ENCODE assay signal across 8 cellular contexts in genomic region chr19:6056801-6057650, GRCh38. TPM values are rescaled to one million over a fixed set of nuclear protein-coding genes. Genes with fewer than 3 reads are reported as not detected.
DNase-seq lines count a peak whose midpoint lies in the region; ATAC-seq, FAIRE-seq and TF ChIP-seq lines count a peak whose summit lies in the region.

No MANE protein-coding gene starts in this region.

- H3K56ac ChIP-seq in H1 (replicated peaks; ENCODE audit: insufficient read length, low read depth, low read length): no peak overlapping the region

- no peak overlapping the region for H3K14ac ChIP-seq in H1 (ENCODE audit: insufficient read length)

- WGBS in H1 (ENCODE audit: extremely low coverage in 1 of 2, insufficient coverage in 1 of 2, insufficient read length in 1 of 2, insufficient replicate concordance in 2 of 2, low coverage in 1 of 2, low lambda C conversion rate in 2 of 2, missing lambda C conversion rate in 1 of 2), 2 experiments: 89% methylated on average over 28 of the region's 28 CpGs; no CpG with 5 or more reads in 1 of the 2 experiments
- 80 to 87% methylated on average over 23 to 27 of the region's 28 CpGs for WGBS in mesodermal cell (ENCODE audit: insufficient coverage in 2 of 2), 2 experiments

- peaks cover 0 to 2% of the 10 kb centered on the region in 2 experiments for H4K20me1 ChIP-seq in H1 (replicated peaks in 1 of 2; ENCODE audit: control insufficient read depth in 1 of 2, insufficient read depth in 2 of 2, low read length in 2 of 2)

- H2BK12ac ChIP-seq in H1 (ENCODE audit: low read depth, low read length): peak overlapping the region; percentile 90; the same call in 1 of the 2 replicates

- no peak for FAIRE-seq in H1 (lab: Jason Lieb, UNC)

- peak overlapping the region; percentile 98 for H3K27ac ChIP-seq in RWPE2 (ENCODE audit: poor library complexity, severe bottlenecking)
- H3K27ac ChIP-seq in H1 (ENCODE audit: low read depth, low read length): no peak overlapping the region
- peak overlapping the region; percentile 79 for H3K27ac ChIP-seq in mesodermal cell (ENCODE audit: low read depth, low read length, severe bottlenecking)

- H3K9me3 ChIP-seq in RWPE2 (ENCODE audit: severe bottlenecking) (no peaks in the 10 kb centered on the region), H1 (ENCODE audit: insufficient read depth in 2 of 2, low read depth in 1 of 2, low read length in 1 of 2) (no peaks in the 10 kb centered on the region), mesodermal cell (ENCODE audit: control insufficient read depth, low read length) (no peaks in the 10 kb centered on the region)

- H4K5ac ChIP-seq in H1 (ENCODE audit: insufficient read length, low read depth, low read length): no peak overlapping the region

- H3K4me3 Mint-ChIP-seq in HFFc6 (peak overlapping the region; percentile 85), type B pancreatic cell (peak overlapping the region; percentile 41)

- no peaks in the 10 kb centered on the region for H3K27me3 ChIP-seq in RWPE2 (ENCODE audit: insufficient read depth, poor library complexity, severe bottlenecking)
- H3K27me3 ChIP-seq in H1 (replicated peaks in 1 of 4; ENCODE audit: control insufficient read depth in 3 of 4, extremely low read depth in 1 of 4, insufficient read depth in 3 of 4, low read length in 3 of 4): 0 out of 7 replicates have a peak, but pooled peaks cover 0 to 2% (median 0%) of the 10 kb centered on the region in 4 experiments

- no peak overlapping the region for H2BK120ac ChIP-seq in H1 (replicated peaks; ENCODE audit: low read depth, low read length)

- no peak overlapping the region for H2AFZ ChIP-seq in H1 (ENCODE audit: low read length)

- no peaks in the 10 kb centered on the region for H3K79me2 ChIP-seq in H1 (ENCODE audit: control insufficient read depth in 1 of 2, insufficient read depth in 2 of 2, low read length in 2 of 2)

- in situ Hi-C loops in ACHN (cut with HindIII; ENCODE audit: low pct_ligation_motif_present, low pct_unique_long_range_greater_than_20kb, low sequenced_read_pairs): no loop called here

- no peak overlapping the region for H3K18ac ChIP-seq in H1 (ENCODE audit: extremely low read depth, low read length)

- no peak overlapping the region for H3K4me3 ChIP-seq in RWPE2 (ENCODE audit: severe bottlenecking)
- H3K4me3 ChIP-seq in H1 (ENCODE audit: extremely low read depth in 1 of 4, insufficient read depth in 2 of 4, low read depth in 3 of 4, low read length in 4 of 4): no peak overlapping the region
- H3K4me3 ChIP-seq in mesodermal cell (ENCODE audit: extremely low read depth, insufficient read depth, low read length, poor library complexity, severe bottlenecking): no peak overlapping the region

- H2BK5ac ChIP-seq in H1 (ENCODE audit: low read depth, low read length): no peak overlapping the region

- peak; percentile 78 for DNase-seq in ACHN
- DNase-seq in HFFc6: peak; percentile 95
- peak; percentile 83 for DNase-seq in RWPE2 (ENCODE audit: low spot score)
- no peak for DNase-seq in H1 (ENCODE audit: low read depth in 1 of 2, low spot score in 2 of 2)
- peak; percentile 64 for DNase-seq in type B pancreatic cell (ENCODE audit: extremely low spot score, unreplicated experiment)
- DNase-seq in GM19238 (ENCODE audit: insufficient read length, low spot score): no peak

- no peak overlapping the region for H4K91ac ChIP-seq in H1 (replicated peaks; ENCODE audit: insufficient read length, low read length)

- 0 out of 2 replicates have a peak, but pooled peaks cover 2% of the 10 kb centered on the region for H3K23me2 ChIP-seq in H1 (ENCODE audit: low read depth, low read length)

- no peak overlapping the region for H3K4ac ChIP-seq in H1 (replicated peaks; ENCODE audit: insufficient read length, low read depth, low read length)

- no peak overlapping the region for H3K9ac ChIP-seq in H1 (replicated peaks in 1 of 4; ENCODE audit: extremely low read depth in 1 of 4, low read depth in 3 of 4, low read length in 3 of 4)

- H3K23ac ChIP-seq in H1 (ENCODE audit: insufficient read length): no peak overlapping the region

- no peak for TF ChIP-seq EP300 in H1 (IDR thresholded peaks at IDR 0.05; ENCODE audit: borderline replicate concordance in 1 of 2, low read depth in 2 of 2, low read length in 2 of 2)

- H3K36me3 ChIP-seq in RWPE2 (ENCODE audit: low read depth) (peaks cover 10% of the 10 kb centered on the region; the same call in 1 of the 2 replicates), H1 (ENCODE audit: control insufficient read depth in 2 of 4, insufficient read depth in 4 of 4, low read length in 3 of 4) (no peaks in the 10 kb centered on the region), mesodermal cell (ENCODE audit: control insufficient read depth, insufficient read depth, low read length) (no peaks in the 10 kb centered on the region)

- peak; percentile 75 for ATAC-seq in RWPE2 (ENCODE audit: low read depth)
- no peak for ATAC-seq in GM21423 (IDR thresholded peaks at IDR 0.05; ENCODE audit: unreplicated experiment)

- no peaks in the 10 kb centered on the region for H3K79me1 ChIP-seq in H1 (ENCODE audit: low read depth, low read length)

- H3K4me1 ChIP-seq in RWPE2 (ENCODE audit: insufficient read depth, poor library complexity, severe bottlenecking) (peaks cover 42% of the 10 kb centered on the region), H1 (replicated peaks in 1 of 4; ENCODE audit: control insufficient read depth in 3 of 4, insufficient read depth in 4 of 4, low read length in 3 of 4) (peaks cover 0 to 3% (median 0%) of the 10 kb centered on the region in 4 experiments; a peak in 1 of 7 replicates), mesodermal cell (ENCODE audit: control insufficient read depth, insufficient read depth, low read length, poor library complexity, severe bottlenecking) (peaks cover 22% of the 10 kb centered on the region)

- no peak for TF ChIP-seq POLR2A in H1 (IDR thresholded peaks at IDR 0.05; ENCODE audit: control extremely low read depth in 1 of 2, low read depth in 2 of 2, low read length in 2 of 2)

- no peak overlapping the region for H3K4me2 ChIP-seq in H1 (ENCODE audit: insufficient read depth in 1 of 2, low read depth in 2 of 2, low read length in 2 of 2)

- H3K4me1 Mint-ChIP-seq in HFFc6 (ENCODE audit: low read depth) (peaks cover 54% of the 10 kb centered on the region), type B pancreatic cell (ENCODE audit: unreplicated experiment) (peaks cover 30% of the 10 kb centered on the region)

- no peak overlapping the region; the same call in 1 of the 2 replicates for H2AK5ac ChIP-seq in H1 (ENCODE audit: low read depth, low read length)

- no peak overlapping the region for H2BK20ac ChIP-seq in H1 (ENCODE audit: low read length)

- no peak for TF ChIP-seq CTCF in HFFc6 (IDR thresholded peaks at IDR 0.05)
- no peak for TF ChIP-seq CTCF in RWPE2 (IDR thresholded peaks at IDR 0.05; ENCODE audit: poor library complexity, severe bottlenecking)
- TF ChIP-seq CTCF in H1 (IDR thresholded peaks at IDR 0.05; ENCODE audit: control extremely low read depth in 1 of 3, insufficient read depth in 1 of 3, low read depth in 1 of 3, low read length in 3 of 3): no peak
- TF ChIP-seq CTCF in type B pancreatic cell (conservative IDR thresholded peaks at IDR 0.05): no peak

- CTCF ChIA-PET in H1 (lab: Charles Lee; ENCODE audit: partially characterized antibody): interaction anchor here (0.8 to 1.8 kb wide), 4 partner anchors 9 to 64 kb away, joined by 3 to 6 read pairs (median 4); no protein-coding TSS in a partner anchor

- no peaks in the 10 kb centered on the region for H3K36me3 Mint-ChIP-seq in HFFc6 (ENCODE audit: low read depth)
- H3K36me3 Mint-ChIP-seq in type B pancreatic cell: peaks cover 3% of the 10 kb centered on the region

- no peak overlapping the region for H4K8ac ChIP-seq in H1 (ENCODE audit: extremely low read depth, insufficient read depth, low read length)

- H2BK15ac ChIP-seq in H1 (ENCODE audit: low read length): no peak overlapping the region

- H3K27ac Mint-ChIP-seq in HFFc6 (peak overlapping the region; percentile 100), type B pancreatic cell (peak overlapping the region; percentile 93)

- no peak for TF ChIP-seq RAD21 in H1 (IDR thresholded peaks at IDR 0.05 in 1 of 2, conservative IDR thresholded peaks at IDR 0.05 in 1 of 2; ENCODE audit: low read depth in 2 of 2, low read length in 2 of 2)

- POLR2A ChIA-PET in H1 (lab: Charles Lee; ENCODE audit: partially characterized antibody): interaction anchor here (0.6 kb wide), 1 partner anchor 351 kb away, joined by 3 read pairs; no protein-coding TSS in a partner anchor

- H3K9me3 Mint-ChIP-seq in HFFc6 (no peaks in the 10 kb centered on the region), type B pancreatic cell (no peaks in the 10 kb centered on the region)

- peaks cover 4% of the 10 kb centered on the region for H3K27me3 Mint-ChIP-seq in HFFc6 (ENCODE audit: insufficient read depth)
- no peaks in the 10 kb centered on the region for H3K27me3 Mint-ChIP-seq in type B pancreatic cell

TF ChIP-seq in H1, 55 proteins besides CTCF, POLR2A, EP300 and RAD21:
- TF ChIP-seq MAFK (IDR thresholded peaks at IDR 0.05; ENCODE audit: low read depth, low read length) (no peak), KDM4A (IDR thresholded peaks at IDR 0.05; ENCODE audit: low read depth, low read length, severe bottlenecking) (no peak), RNF2 (IDR thresholded peaks at IDR 0.05; ENCODE audit: borderline replicate concordance, low read depth, low read length, missing control alignments, poor library complexity, severe bottlenecking) (no peak), BRCA1 (IDR thresholded peaks at IDR 0.05; ENCODE audit: low read depth, low read length) (no peak), KDM1A (IDR thresholded peaks at IDR 0.05; ENCODE audit: borderline replicate concordance, low read length) (no peak), TAF7 (optimal IDR thresholded peaks at IDR 0.05; ENCODE audit: borderline replicate concordance, low read depth, low read length) (no peak), BCL11A (IDR thresholded peaks at IDR 0.05; ENCODE audit: low read depth in 2 of 2, low read length in 2 of 2) (no peak), ASH2L (IDR thresholded peaks at IDR 0.05; ENCODE audit: low read length) (no peak)

RNA-seq across cellular contexts. Expression of gene RFX2, which starts 53.3 kb away (rescaled TPM):
- 1 to 10 TPM; 6.3 to 9.5 (median 6.9) TPM for total RNA-seq in HFFc6 (2021; fragmentation: NEBNext Ultra II Directional; extraction: Animal tissue kit (Norgen Biotek cat#: 25700))
- 4.8 and 5.5 TPM in 2 replicates for total RNA-seq in H1 (2021; fragmentation: NEBNext Ultra II Directional; extraction: Animal tissue kit (Norgen Biotek cat#: 25700))
- polyA plus RNA-seq in H1 (2011; rRNA removed): 5.3 and 5.9 TPM in 2 replicates
- polyA plus RNA-seq in H1 (2011; cell fraction: cytosol; rRNA removed): 5.6 TPM
- 7.7 TPM for polyA plus RNA-seq in H1 (2011; cell fraction: nucleus; rRNA removed)
- polyA plus RNA-seq in H1 (2012, experiment 1 of 2): 1.8 to 4.5 TPM (median 3.3 TPM) in 4 replicates
- 3.1 TPM for polyA plus RNA-seq in H1 (2012, experiment 2 of 2)
- polyA plus RNA-seq in H1 (2013, experiment 1 of 2): 2.8 TPM
- 3.4 TPM for polyA plus RNA-seq in H1 (2013, experiment 2 of 2)
- 5.0 and 6.5 TPM in 2 replicates for polyA minus RNA-seq in H1 (2011; rRNA and poly(A)+ RNA removed)
- 7.0 TPM for polyA minus RNA-seq in H1 (2011; cell fraction: cytosol; rRNA and poly(A)+ RNA removed)
- polyA minus RNA-seq in H1 (2011; cell fraction: nucleus; rRNA and poly(A)+ RNA removed): 9.9 TPM
- 7.6 TPM for polyA plus RNA-seq in mesodermal cell (2013, experiment 1 of 2)
- polyA plus RNA-seq in mesodermal cell (2013, experiment 2 of 2): 5.1 TPM
- 7.0 and 18.0 TPM in 2 replicates for total RNA-seq in type B pancreatic cell (ENCODE audit: low replicate concordance)

Comparison
In these comparisons a context has a peak if more than half of its experiments do, and no peak if none do; other contexts are left out.
1. DNase-seq: peak in ACHN (single experiment), HFFc6 (single experiment), RWPE2 (single experiment) and type B pancreatic cell (single experiment); none in H1 (0 of 2) and GM19238 (single experiment).